ENCODE assay signal across 2 cellular contexts in genomic region chr1:210372931-210373627, GRCh38.
TF ChIP-seq lines count a peak whose summit lies in the region.

No MANE protein-coding gene starts in this region.

TF ChIP-seq in HCT116, 20 proteins besides CTCF, POLR2A, EP300 and RAD21 (continued from another document):
- no peak for TF ChIP-seq REST (IDR thresholded peaks at IDR 0.05; ENCODE audit: low read depth)
- no peak for TF ChIP-seq TCF7L2 (IDR thresholded peaks at IDR 0.05; ENCODE audit: borderline replicate concordance, extremely low read depth, insufficient read depth, insufficient read length)
- no peak for TF ChIP-seq ZFX (IDR thresholded peaks at IDR 0.05)
- no peak for TF ChIP-seq ZNF274 (IDR thresholded peaks at IDR 0.05; ENCODE audit: low read depth, low read length)
- TF ChIP-seq YY1 (IDR thresholded peaks at IDR 0.05; ENCODE audit: extremely low read depth, insufficient replicate concordance, low read depth, low read length), result no peak
- no peak for TF ChIP-seq ELF1 (IDR thresholded peaks at IDR 0.05; ENCODE audit: borderline replicate concordance, low read depth)
- TF ChIP-seq EZH2phosphoT487 (IDR thresholded peaks at IDR 0.05; ENCODE audit: borderline replicate concordance), result no peak

TF ChIP-seq in WTC11, 78 proteins besides CTCF, POLR2A, EP300 and RAD21 (continued from another document):
- TF ChIP-seq ZNF425 (CRISPR knock-in tag; conservative IDR thresholded peaks at IDR 0.05), result no peak
- no peak for TF ChIP-seq NR3C1 (CRISPR knock-in tag; conservative IDR thresholded peaks at IDR 0.05; ENCODE audit: low read depth)
- no peak for TF ChIP-seq KAT7 (CRISPR knock-in tag; IDR thresholded peaks at IDR 0.05; ENCODE audit: borderline replicate concordance)
- TF ChIP-seq E2F1 (CRISPR knock-in tag; IDR thresholded peaks at IDR 0.05), result no peak
- TF ChIP-seq E2F5 (CRISPR knock-in tag; IDR thresholded peaks at IDR 0.05), result no peak
- TF ChIP-seq ATF1 (CRISPR knock-in tag; IDR thresholded peaks at IDR 0.05), result no peak
- TF ChIP-seq NR2C2 (CRISPR knock-in tag; IDR thresholded peaks at IDR 0.05), result no peak
